1 cellular context compared by ENCODE assay signal in genomic region chr1:113913887-113914664, GRCh38.
TF ChIP-seq lines count a peak whose summit lies in the region.

No MANE protein-coding gene starts in this region.

TF ChIP-seq in K562, 482 proteins besides CTCF, POLR2A, EP300 and RAD21 (continued from another document and continues in another):
- TF ChIP-seq, protein P1, sequence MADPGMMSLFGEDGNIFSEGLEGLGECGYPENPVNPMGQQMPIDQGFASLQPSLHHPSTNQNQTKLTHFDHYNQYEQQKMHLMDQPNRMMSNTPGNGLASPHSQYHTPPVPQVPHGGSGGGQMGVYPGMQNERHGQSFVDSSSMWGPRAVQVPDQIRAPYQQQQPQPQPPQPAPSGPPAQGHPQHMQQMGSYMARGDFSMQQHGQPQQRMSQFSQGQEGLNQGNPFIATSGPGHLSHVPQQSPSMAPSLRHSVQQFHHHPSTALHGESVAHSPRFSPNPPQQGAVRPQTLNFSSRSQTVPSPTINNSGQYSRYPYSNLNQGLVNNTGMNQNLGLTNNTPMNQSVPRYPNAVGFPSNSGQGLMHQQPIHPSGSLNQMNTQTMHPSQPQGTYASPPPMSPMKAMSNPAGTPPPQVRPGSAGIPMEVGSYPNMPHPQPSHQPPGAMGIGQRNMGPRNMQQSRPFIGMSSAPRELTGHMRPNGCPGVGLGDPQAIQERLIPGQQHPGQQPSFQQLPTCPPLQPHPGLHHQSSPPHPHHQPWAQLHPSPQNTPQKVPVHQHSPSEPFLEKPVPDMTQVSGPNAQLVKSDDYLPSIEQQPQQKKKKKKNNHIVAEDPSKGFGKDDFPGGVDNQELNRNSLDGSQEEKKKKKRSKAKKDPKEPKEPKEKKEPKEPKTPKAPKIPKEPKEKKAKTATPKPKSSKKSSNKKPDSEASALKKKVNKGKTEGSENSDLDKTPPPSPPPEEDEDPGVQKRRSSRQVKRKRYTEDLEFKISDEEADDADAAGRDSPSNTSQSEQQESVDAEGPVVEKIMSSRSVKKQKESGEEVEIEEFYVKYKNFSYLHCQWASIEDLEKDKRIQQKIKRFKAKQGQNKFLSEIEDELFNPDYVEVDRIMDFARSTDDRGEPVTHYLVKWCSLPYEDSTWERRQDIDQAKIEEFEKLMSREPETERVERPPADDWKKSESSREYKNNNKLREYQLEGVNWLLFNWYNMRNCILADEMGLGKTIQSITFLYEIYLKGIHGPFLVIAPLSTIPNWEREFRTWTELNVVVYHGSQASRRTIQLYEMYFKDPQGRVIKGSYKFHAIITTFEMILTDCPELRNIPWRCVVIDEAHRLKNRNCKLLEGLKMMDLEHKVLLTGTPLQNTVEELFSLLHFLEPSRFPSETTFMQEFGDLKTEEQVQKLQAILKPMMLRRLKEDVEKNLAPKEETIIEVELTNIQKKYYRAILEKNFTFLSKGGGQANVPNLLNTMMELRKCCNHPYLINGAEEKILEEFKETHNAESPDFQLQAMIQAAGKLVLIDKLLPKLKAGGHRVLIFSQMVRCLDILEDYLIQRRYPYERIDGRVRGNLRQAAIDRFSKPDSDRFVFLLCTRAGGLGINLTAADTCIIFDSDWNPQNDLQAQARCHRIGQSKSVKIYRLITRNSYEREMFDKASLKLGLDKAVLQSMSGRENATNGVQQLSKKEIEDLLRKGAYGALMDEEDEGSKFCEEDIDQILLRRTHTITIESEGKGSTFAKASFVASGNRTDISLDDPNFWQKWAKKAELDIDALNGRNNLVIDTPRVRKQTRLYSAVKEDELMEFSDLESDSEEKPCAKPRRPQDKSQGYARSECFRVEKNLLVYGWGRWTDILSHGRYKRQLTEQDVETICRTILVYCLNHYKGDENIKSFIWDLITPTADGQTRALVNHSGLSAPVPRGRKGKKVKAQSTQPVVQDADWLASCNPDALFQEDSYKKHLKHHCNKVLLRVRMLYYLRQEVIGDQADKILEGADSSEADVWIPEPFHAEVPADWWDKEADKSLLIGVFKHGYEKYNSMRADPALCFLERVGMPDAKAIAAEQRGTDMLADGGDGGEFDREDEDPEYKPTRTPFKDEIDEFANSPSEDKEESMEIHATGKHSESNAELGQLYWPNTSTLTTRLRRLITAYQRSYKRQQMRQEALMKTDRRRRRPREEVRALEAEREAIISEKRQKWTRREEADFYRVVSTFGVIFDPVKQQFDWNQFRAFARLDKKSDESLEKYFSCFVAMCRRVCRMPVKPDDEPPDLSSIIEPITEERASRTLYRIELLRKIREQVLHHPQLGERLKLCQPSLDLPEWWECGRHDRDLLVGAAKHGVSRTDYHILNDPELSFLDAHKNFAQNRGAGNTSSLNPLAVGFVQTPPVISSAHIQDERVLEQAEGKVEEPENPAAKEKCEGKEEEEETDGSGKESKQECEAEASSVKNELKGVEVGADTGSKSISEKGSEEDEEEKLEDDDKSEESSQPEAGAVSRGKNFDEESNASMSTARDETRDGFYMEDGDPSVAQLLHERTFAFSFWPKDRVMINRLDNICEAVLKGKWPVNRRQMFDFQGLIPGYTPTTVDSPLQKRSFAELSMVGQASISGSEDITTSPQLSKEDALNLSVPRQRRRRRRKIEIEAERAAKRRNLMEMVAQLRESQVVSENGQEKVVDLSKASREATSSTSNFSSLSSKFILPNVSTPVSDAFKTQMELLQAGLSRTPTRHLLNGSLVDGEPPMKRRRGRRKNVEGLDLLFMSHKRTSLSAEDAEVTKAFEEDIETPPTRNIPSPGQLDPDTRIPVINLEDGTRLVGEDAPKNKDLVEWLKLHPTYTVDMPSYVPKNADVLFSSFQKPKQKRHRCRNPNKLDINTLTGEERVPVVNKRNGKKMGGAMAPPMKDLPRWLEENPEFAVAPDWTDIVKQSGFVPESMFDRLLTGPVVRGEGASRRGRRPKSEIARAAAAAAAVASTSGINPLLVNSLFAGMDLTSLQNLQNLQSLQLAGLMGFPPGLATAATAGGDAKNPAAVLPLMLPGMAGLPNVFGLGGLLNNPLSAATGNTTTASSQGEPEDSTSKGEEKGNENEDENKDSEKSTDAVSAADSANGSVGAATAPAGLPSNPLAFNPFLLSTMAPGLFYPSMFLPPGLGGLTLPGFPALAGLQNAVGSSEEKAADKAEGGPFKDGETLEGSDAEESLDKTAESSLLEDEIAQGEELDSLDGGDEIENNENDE (IDR thresholded peaks at IDR 0.05; ENCODE audit: low read depth, low read length), result no peak
- TF ChIP-seq, protein P2, sequence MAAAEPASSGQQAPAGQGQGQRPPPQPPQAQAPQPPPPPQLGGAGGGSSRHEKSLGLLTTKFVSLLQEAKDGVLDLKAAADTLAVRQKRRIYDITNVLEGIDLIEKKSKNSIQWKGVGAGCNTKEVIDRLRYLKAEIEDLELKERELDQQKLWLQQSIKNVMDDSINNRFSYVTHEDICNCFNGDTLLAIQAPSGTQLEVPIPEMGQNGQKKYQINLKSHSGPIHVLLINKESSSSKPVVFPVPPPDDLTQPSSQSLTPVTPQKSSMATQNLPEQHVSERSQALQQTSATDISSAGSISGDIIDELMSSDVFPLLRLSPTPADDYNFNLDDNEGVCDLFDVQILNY (CRISPR knock-in tag; IDR thresholded peaks at IDR 0.05), result no peak
- no peak for TF ChIP-seq ELK3 (CRISPR knock-in tag; IDR thresholded peaks at IDR 0.05)
- TF ChIP-seq ZC3H8 (IDR thresholded peaks at IDR 0.05), result no peak
- TF ChIP-seq GTF2B (IDR thresholded peaks at IDR 0.05; ENCODE audit: extremely low read depth, insufficient read length), result no peak
- TF ChIP-seq ZKSCAN3 (CRISPR knock-in tag; IDR thresholded peaks at IDR 0.05), result no peak
- TF ChIP-seq ZNF445 (CRISPR knock-in tag; IDR thresholded peaks at IDR 0.05; ENCODE audit: low read depth), result no peak
- no peak for TF ChIP-seq E2F4 (CRISPR knock-in tag; IDR thresholded peaks at IDR 0.05; ENCODE audit: low read depth)
- TF ChIP-seq TRIM28 (IDR thresholded peaks at IDR 0.05), result peak; percentile 90
- peak; percentile 78 for TF ChIP-seq CREM (IDR thresholded peaks at IDR 0.05; ENCODE audit: low read depth)
- no peak for TF ChIP-seq CHD4 (IDR thresholded peaks at IDR 0.05; ENCODE audit: insufficient read depth, insufficient replicate concordance, low read depth, low read length, poor library complexity, severe bottlenecking)
- peak; percentile 97 for TF ChIP-seq HDAC3 (IDR thresholded peaks at IDR 0.05; ENCODE audit: borderline replicate concordance, partially characterized antibody)
- no peak for TF ChIP-seq ZNF12 (CRISPR knock-in tag; IDR thresholded peaks at IDR 0.05)
- no peak for TF ChIP-seq SAFB (IDR thresholded peaks at IDR 0.05; ENCODE audit: borderline replicate concordance, low read depth, low read length)
- TF ChIP-seq RREB1 (CRISPR knock-in tag; IDR thresholded peaks at IDR 0.05), result no peak; the same call in 1 of the 2 replicates
- no peak for TF ChIP-seq ZNF584 (CRISPR knock-in tag; IDR thresholded peaks at IDR 0.05; ENCODE audit: low read depth)
- TF ChIP-seq NCOA2 (IDR thresholded peaks at IDR 0.05; ENCODE audit: partially characterized antibody in 2 of 2), result no peak
- peak; percentile 59 for TF ChIP-seq NCOA6 (IDR thresholded peaks at IDR 0.05)
- TF ChIP-seq KDM5B (IDR thresholded peaks at IDR 0.05; ENCODE audit: insufficient replicate concordance, low read depth, low read length), result no peak
- TF ChIP-seq, protein P3, sequence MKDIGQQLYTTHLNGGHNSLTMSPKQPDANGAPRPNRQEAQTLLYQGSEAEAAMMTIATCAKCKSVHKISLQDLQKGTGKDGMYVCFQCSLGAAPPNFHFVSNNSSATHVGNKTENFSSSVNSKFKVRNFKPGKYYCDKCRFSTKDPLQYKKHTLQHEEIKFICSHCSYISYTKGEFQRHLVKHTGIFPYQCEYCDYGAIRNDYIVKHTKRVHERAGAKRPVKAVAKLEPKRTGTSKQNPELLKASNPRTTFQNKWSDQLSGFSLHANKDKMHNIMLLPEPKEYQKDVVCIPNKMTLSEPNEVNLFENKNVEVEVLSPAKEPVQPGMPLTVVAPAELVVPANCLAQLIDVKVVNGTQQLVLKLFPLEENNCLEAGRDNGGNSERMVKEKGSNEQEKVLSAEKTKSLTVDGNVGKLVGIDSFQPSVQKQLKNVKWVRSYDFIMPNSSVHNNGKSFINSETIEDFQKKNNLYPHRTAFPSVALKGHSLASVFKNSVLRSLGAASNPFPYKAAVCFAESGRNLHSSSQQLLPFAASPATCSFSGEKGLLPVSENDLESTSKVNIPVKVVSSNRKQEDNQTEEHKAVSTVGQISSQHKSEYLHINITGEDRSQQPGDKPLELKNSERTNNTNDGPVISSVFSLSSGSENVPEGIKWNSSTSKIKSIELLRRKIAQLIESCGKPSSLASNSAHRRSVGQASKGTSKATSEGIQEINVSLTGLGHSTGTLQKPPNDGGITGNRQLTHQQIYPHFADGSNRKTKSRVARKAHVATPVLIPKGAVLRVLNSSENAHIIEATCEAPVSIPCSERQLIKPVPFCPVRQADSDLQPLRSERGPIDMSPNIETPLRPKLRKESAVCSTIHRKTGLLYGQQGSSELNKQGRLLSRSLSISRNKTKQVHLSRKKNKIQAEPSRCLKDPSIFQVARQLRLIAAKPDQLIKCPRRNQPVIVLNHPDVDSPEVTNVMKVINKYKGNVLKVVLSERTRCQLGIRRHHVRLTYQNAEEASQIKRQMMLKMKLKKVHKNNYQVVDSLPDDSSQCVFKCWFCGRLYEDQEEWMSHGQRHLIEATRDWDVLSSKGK (CRISPR knock-in tag; IDR thresholded peaks at IDR 0.05), result no peak
- TF ChIP-seq PYGO2 (tag; IDR thresholded peaks at IDR 0.05), result peak; percentile 85
- 0 out of 4 replicates have a peak, but pooled peaks of 1 of the 2 experiments have one; percentile 68 for TF ChIP-seq ETV6 (IDR thresholded peaks at IDR 0.05; ENCODE audit: borderline replicate concordance in 1 of 2, low read depth in 2 of 2, low read length in 1 of 2)
- TF ChIP-seq ETV6 (CRISPR knock-in tag; IDR thresholded peaks at IDR 0.05; ENCODE audit: borderline replicate concordance), result no peak
- TF ChIP-seq CBFA2T2 (conservative IDR thresholded peaks at IDR 0.05), result peak; percentile 99
- peak; percentile 22 for TF ChIP-seq RBBP5 (IDR thresholded peaks at IDR 0.05; ENCODE audit: borderline replicate concordance, insufficient read depth, low read length, poor library complexity, severe bottlenecking)
- peak; percentile 38; the same call in 1 of the 2 replicates for TF ChIP-seq IRF9 (tag; IDR thresholded peaks at IDR 0.05)
- TF ChIP-seq ZBTB7A (IDR thresholded peaks at IDR 0.05; ENCODE audit: borderline replicate concordance, control insufficient read depth, low read depth, low read length), result no peak
